Comparison of ENCODE assay signal across 38 cellular contexts in the genomic region with DNA sequence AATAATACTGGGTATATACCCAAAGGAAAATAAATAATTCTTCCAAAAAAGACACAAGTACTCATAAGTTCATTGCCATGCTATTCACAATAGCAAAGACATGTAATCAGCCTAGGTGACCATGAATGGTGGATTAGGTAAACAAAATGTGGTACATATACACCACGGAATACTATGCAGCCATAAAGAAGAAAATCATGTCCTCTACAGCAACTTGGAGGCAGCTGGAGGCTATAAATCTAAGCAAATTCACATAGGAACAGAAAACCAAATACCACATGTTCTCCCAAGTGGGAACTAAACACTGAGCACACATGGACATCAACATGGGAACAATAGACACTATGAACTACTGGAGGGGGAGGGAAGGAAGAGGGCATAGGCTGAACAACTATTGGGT.
"Had no signal": no experiment of that assay in that cellular context is flagged by ENCODE, and none has a peak within 500 bp of the region (broad histone marks: within the 10 kb centered on the region; RNA-seq: fewer than 3 reads in every experiment).

No MANE protein-coding gene starts in this region.

- ATAC-seq: activated T-cell treated with anti-CD3 and anti-CD28 coated beads, Interleukin-2, amount 50 U/mL, for 4 hours; activated T-cell treated with anti-CD3 and anti-CD28 coated beads, Interleukin-2, amount 50 U/mL, for 72 hours had no signal

- H3K27me3 ChIP-seq: adrenal gland, cardiac muscle cell had no signal

- H3K4me3 Mint-ChIP-seq: activated B cell treated with CpG ODN at 0.5 μM for 24 hours; activated CD4-positive, alpha-beta memory T cell treated with anti-CD3 and anti-CD28 coated beads for 36 hours; activated CD4-positive, alpha-beta T cell treated with anti-CD3 and anti-CD28 coated beads, Interleukin-2, amount 10 ng/mL, durations not matched to agents 24 days and 14 days; activated CD8-positive, alpha-beta T cell treated with anti-CD3 and anti-CD28 coated beads for 36 hours; activated naive CD4-positive, alpha-beta T cell treated with anti-CD3 and anti-CD28 coated beads for 36 hours; activated naive CD8-positive, alpha-beta T cell treated with anti-CD3 and anti-CD28 coated beads for 36 hours; activated T-cell treated with anti-CD3 and anti-CD28 coated beads, Interleukin-2, amount 50 U/mL, for 4 hours; activated T-cell treated with anti-CD3 and anti-CD28 coated beads, Interleukin-2, amount 50 U/mL, for 72 hours; activated T-helper 1 cell treated with anti-CD3 and anti-CD28 coated beads, Interleukin-12 subunit alpha, Interleukin-12 subunit beta, Interleukin-2, Interleukin-4 antibody, amounts not matched to agents 30 ng/mL and 10 ng/mL and 1 ng/mL, durations not matched to agents 14 hours and 24 hours and 36 hours; brain; central memory CD8-positive, alpha-beta T cell; T-helper 1 cell treated with Interleukin-12 subunit alpha and Interleukin-12 subunit beta and Interleukin-4 antibody, amounts not matched to agents 30 μg/mL and 1 μg/mL, for 36 hours; T-helper 2 cell treated with Interferon-gamma antibody and Interleukin-4, amounts not matched to agents 5 μg/mL and 100 μg/mL, for 36 hours had no signal

- H3K27ac ChIP-seq: adrenal gland, cardiac muscle cell, VCaP had no signal

- H3K4me1 Mint-ChIP-seq: brain had no signal

- H3K9me3 Mint-ChIP-seq: activated B cell treated with CpG ODN at 0.5 μM for 24 hours; activated T-cell treated with anti-CD3 and anti-CD28 coated beads, Interleukin-2, amount 50 U/mL, for 4 hours; activated T-helper 17 cell treated with anti-CD3 and anti-CD28 coated beads, Interleukin-2, amount 50 U/mL, for 72 hours; central memory CD8-positive, alpha-beta T cell had no signal

- FAIRE-seq: bronchial epithelial cell, TTC549 had no signal

- H3K36me3 ChIP-seq: cardiac muscle cell had no signal

- H3K27ac Mint-ChIP-seq: activated CD4-positive, alpha-beta T cell treated with anti-CD3 and anti-CD28 coated beads, Interleukin-2, amount 10 ng/mL, durations not matched to agents 24 days and 14 days; activated naive CD4-positive, alpha-beta T cell treated with anti-CD3 and anti-CD28 coated beads, Interleukin-2, amount 50 U/mL, for 72 hours; activated T-helper 1 cell treated with anti-CD3 and anti-CD28 coated beads, Interleukin-12 subunit alpha, Interleukin-12 subunit beta, Interleukin-2, Interleukin-4 antibody, amounts not matched to agents 30 ng/mL and 10 ng/mL and 1 ng/mL, durations not matched to agents 14 hours and 24 hours and 36 hours; activated T-helper 17 cell treated with anti-CD3 and anti-CD28 coated beads, Interleukin-2, amount 50 U/mL, for 72 hours; brain; T-helper 1 cell treated with Interleukin-12 subunit alpha and Interleukin-12 subunit beta and Interleukin-4 antibody, amounts not matched to agents 30 μg/mL and 1 μg/mL, for 36 hours; T-helper 2 cell treated with Interferon-gamma antibody and Interleukin-4, amounts not matched to agents 5 μg/mL and 100 μg/mL, for 36 hours had no signal

- H3K27me3 Mint-ChIP-seq: activated B cell treated with CpG ODN at 0.5 μM for 24 hours; activated CD4-positive, alpha-beta memory T cell treated with anti-CD3 and anti-CD28 coated beads for 36 hours; activated CD4-positive, alpha-beta T cell treated with anti-CD3 and anti-CD28 coated beads, Interleukin-2, amount 10 ng/mL, durations not matched to agents 24 days and 14 days; activated CD8-positive, alpha-beta T cell treated with anti-CD3 and anti-CD28 coated beads for 36 hours; activated naive CD8-positive, alpha-beta T cell treated with anti-CD3 and anti-CD28 coated beads for 36 hours; activated T-helper 17 cell treated with anti-CD3 and anti-CD28 coated beads, Interleukin-2, amount 50 U/mL, for 72 hours; central memory CD8-positive, alpha-beta T cell had no signal

- DNase-seq: activated B cell treated with CpG ODN at 0.5 μM for 24 hours; activated CD4-positive, alpha-beta memory T cell treated with anti-CD3 and anti-CD28 coated beads for 36 hours; activated CD4-positive, alpha-beta T cell treated with anti-CD3 and anti-CD28 coated beads for 4 hours; activated CD4-positive, alpha-beta T cell treated with anti-CD3 and anti-CD28 coated beads, Interleukin-2, amount 10 ng/mL, durations not matched to agents 24 days and 14 days; activated CD4-positive, alpha-beta T cell treated with anti-CD3 and anti-CD28 coated beads, Interleukin-2, amount 50 U/mL, for 1 hour; activated CD4-positive, alpha-beta T cell treated with anti-CD3 and anti-CD28 coated beads, Interleukin-2, amount 50 U/mL, for 4 hours; activated CD4-positive, CD25-positive, alpha-beta regulatory T cell treated with anti-CD3 and anti-CD28 coated beads, Interleukin-2, amount 50 U/mL, for 72 hours; activated CD8-positive, alpha-beta memory T cell treated with anti-CD3 and anti-CD28 coated beads, Interleukin-2, amount 50 U/mL, for 4 hours; activated CD8-positive, alpha-beta T cell treated with anti-CD3 and anti-CD28 coated beads for 36 hours; activated effector memory CD4-positive, alpha-beta T cell treated with anti-CD3 and anti-CD28 coated beads, Interleukin-2, amount 50 U/mL, for 16 hours; activated gamma-delta T cell treated with Interleukin-2 at 50 U/mL for 16 hours; activated naive CD4-positive, alpha-beta T cell; activated naive CD4-positive, alpha-beta T cell treated with anti-CD3 and anti-CD28 coated beads for 36 hours; activated naive CD4-positive, alpha-beta T cell treated with anti-CD3 and anti-CD28 coated beads, Interleukin-2, amount 50 U/mL, for 16 hours; activated naive CD8-positive, alpha-beta T cell treated with anti-CD3 and anti-CD28 coated beads for 36 hours; activated T-cell treated with anti-CD3 and anti-CD28 coated beads for 4 hours; activated T-cell treated with anti-CD3 and anti-CD28 coated beads, Interleukin-2, amount 50 U/mL, for 1 hour; activated T-cell treated with anti-CD3 and anti-CD28 coated beads, Interleukin-2, amount 50 U/mL, for 4 hours; activated T-cell treated with anti-CD3 and anti-CD28 coated beads, Interleukin-2, amount 50 U/mL, for 72 hours; adrenal gland; amniotic stem cell; aorta; caudate nucleus; cerebellar nuclear complex; T-helper 1 cell; T-helper 2 cell; T-helper 9 cell had no signal

- H3K4me1 ChIP-seq: adrenal gland had no signal

- H3K4me3 ChIP-seq: adrenal gland, cardiac muscle cell had no signal
